20 cellular contexts compared by ENCODE assay signal in genomic region chr7:82164410-82164809, GRCh38.
"Had no signal": no experiment of that assay in that cellular context is flagged by ENCODE, and none has a peak within 500 bp of the region (broad histone marks: within the 10 kb centered on the region; RNA-seq: fewer than 3 reads in every experiment).

No MANE protein-coding gene starts in this region.

- H3K27me3 Mint-ChIP-seq: activated CD4-positive, alpha-beta T cell treated with anti-CD3 and anti-CD28 coated beads for 36 hours; activated CD8-positive, alpha-beta memory T cell treated with anti-CD3 and anti-CD28 coated beads, Interleukin-2, amount 10 ng/mL, durations not matched to agents 7 days and 5 days; activated naive CD8-positive, alpha-beta T cell; memory B cell; naive thymus-derived CD8-positive, alpha-beta T cell had no signal

- H3K9me3 Mint-ChIP-seq: neural progenitor cell; T-helper 2 cell treated with Interferon-gamma antibody and Interleukin-4, amounts not matched to agents 5 μg/mL and 100 μg/mL, for 36 hours had no signal

- DNase-seq: activated CD4-positive, alpha-beta T cell treated with anti-CD3 and anti-CD28 coated beads for 36 hours; activated CD4-positive, CD25-positive, alpha-beta regulatory T cell; activated CD8-positive, alpha-beta memory T cell treated with anti-CD3 and anti-CD28 coated beads, Interleukin-2, amount 10 ng/mL, durations not matched to agents 7 days and 5 days; activated CD8-positive, alpha-beta T cell treated with anti-CD3 and anti-CD28 coated beads, Interleukin-2, amount 10 ng/mL, durations not matched to agents 7 days and 5 days; activated naive CD4-positive, alpha-beta T cell; activated T-cell treated with anti-CD3 and anti-CD28 coated beads, Interleukin-2, amount 50 U/mL, for 72 hours; central memory CD4-positive, alpha-beta T cell; effector CD8-positive, alpha-beta T cell; esophagus squamous epithelium; naive thymus-derived CD8-positive, alpha-beta T cell; occipital lobe; spleen; stimulated activated naive CD4-positive, alpha-beta T cell; T-helper 1 cell had no signal

- H3K27me3 ChIP-seq: esophagus squamous epithelium, neural progenitor cell, spleen, testis had no signal

- H3K4me2 ChIP-seq: neural progenitor cell had no signal

- H3K4me3 ChIP-seq: esophagus squamous epithelium, neural progenitor cell, spleen, testis had no signal

- H3K4me3 Mint-ChIP-seq: activated CD4-positive, alpha-beta T cell treated with anti-CD3 and anti-CD28 coated beads for 36 hours; activated CD8-positive, alpha-beta memory T cell treated with anti-CD3 and anti-CD28 coated beads, Interleukin-2, amount 10 ng/mL, durations not matched to agents 7 days and 5 days; activated CD8-positive, alpha-beta T cell treated with anti-CD3 and anti-CD28 coated beads, Interleukin-2, amount 10 ng/mL, durations not matched to agents 7 days and 5 days; activated naive CD8-positive, alpha-beta T cell; activated T-cell treated with anti-CD3 and anti-CD28 coated beads, Interleukin-2, amount 50 U/mL, for 72 hours; memory B cell; naive thymus-derived CD8-positive, alpha-beta T cell; neural progenitor cell; T-helper 2 cell treated with Interferon-gamma antibody and Interleukin-4, amounts not matched to agents 5 μg/mL and 100 μg/mL, for 36 hours had no signal

- H3K27ac Mint-ChIP-seq: activated CD4-positive, alpha-beta T cell treated with anti-CD3 and anti-CD28 coated beads for 36 hours; activated CD8-positive, alpha-beta memory T cell treated with anti-CD3 and anti-CD28 coated beads, Interleukin-2, amount 10 ng/mL, durations not matched to agents 7 days and 5 days; activated CD8-positive, alpha-beta T cell treated with anti-CD3 and anti-CD28 coated beads, Interleukin-2, amount 10 ng/mL, durations not matched to agents 7 days and 5 days; activated naive CD8-positive, alpha-beta T cell; activated T-cell treated with anti-CD3 and anti-CD28 coated beads, Interleukin-2, amount 50 U/mL, for 72 hours; memory B cell; naive thymus-derived CD8-positive, alpha-beta T cell; neural progenitor cell; T-helper 2 cell treated with Interferon-gamma antibody and Interleukin-4, amounts not matched to agents 5 μg/mL and 100 μg/mL, for 36 hours had no signal

- ATAC-seq: activated CD4-positive, alpha-beta T cell treated with anti-CD3 and anti-CD28 coated beads for 36 hours; activated CD8-positive, alpha-beta memory T cell treated with anti-CD3 and anti-CD28 coated beads, Interleukin-2, amount 10 ng/mL, durations not matched to agents 7 days and 5 days; activated CD8-positive, alpha-beta T cell treated with anti-CD3 and anti-CD28 coated beads, Interleukin-2, amount 10 ng/mL, durations not matched to agents 7 days and 5 days; activated T-cell treated with anti-CD3 and anti-CD28 coated beads, Interleukin-2, amount 50 U/mL, for 72 hours; naive thymus-derived CD8-positive, alpha-beta T cell had no signal

- H3K9me3 ChIP-seq: esophagus squamous epithelium, testis had no signal

- H3K9ac ChIP-seq: neural progenitor cell had no signal

- H3K27ac ChIP-seq: epithelial cell of prostate, esophagus squamous epithelium, neural progenitor cell, spleen, testis had no signal

- H3K4me1 Mint-ChIP-seq: activated CD4-positive, alpha-beta T cell treated with anti-CD3 and anti-CD28 coated beads for 36 hours; activated CD8-positive, alpha-beta memory T cell treated with anti-CD3 and anti-CD28 coated beads, Interleukin-2, amount 10 ng/mL, durations not matched to agents 7 days and 5 days; memory B cell; naive thymus-derived CD8-positive, alpha-beta T cell had no signal

- H3K36me3 ChIP-seq: esophagus squamous epithelium, neural progenitor cell, spleen had no signal

- H3K36me3 Mint-ChIP-seq: activated CD8-positive, alpha-beta memory T cell treated with anti-CD3 and anti-CD28 coated beads, Interleukin-2, amount 10 ng/mL, durations not matched to agents 7 days and 5 days; activated naive CD8-positive, alpha-beta T cell; memory B cell; naive thymus-derived CD8-positive, alpha-beta T cell; neural progenitor cell had no signal

- H3K4me1 ChIP-seq: spleen, testis had no signal
